ENCODE assay signal across 11 cellular contexts in the genomic region with DNA sequence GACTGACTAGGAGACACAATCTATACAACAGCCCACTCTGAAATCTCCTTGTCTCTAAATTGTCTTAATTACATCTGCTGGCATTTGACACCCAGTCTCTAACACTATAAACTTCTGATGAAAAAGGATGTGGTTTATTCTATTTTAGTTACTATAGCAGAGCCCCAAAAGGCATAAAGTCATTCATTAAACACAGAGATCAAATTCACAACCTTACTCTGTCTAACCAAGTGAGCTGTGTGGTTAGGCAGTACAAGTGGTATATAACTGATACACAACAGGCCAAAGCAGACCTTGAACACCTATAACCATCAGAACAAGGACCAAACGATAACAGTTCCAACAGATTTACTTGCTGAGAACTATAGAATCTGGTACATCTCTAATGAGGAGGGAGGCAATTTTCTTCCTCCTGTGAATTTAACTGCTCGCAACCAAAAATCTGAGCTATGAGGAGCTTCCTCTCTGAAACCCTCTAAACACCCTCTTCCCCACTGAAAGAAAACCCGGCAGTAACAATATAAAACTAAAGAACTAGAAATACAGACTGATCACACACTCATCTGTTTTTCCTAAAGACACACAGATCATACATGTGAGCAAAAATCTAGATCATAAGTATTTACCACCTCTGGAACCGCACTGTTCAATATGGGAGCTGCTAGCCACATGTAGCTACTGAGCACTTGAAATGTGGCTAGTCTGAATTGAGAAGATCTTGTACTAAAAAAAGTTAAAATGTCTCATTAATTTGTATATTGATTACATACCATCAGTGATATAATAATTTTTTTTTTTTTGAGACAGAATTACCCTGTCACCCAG. TPM values are rescaled to one million over a fixed set of nuclear protein-coding genes. Genes with fewer than 3 reads are reported as not detected.
A peak's percentile ranks its signal among the peaks of the same experiment; 100 is the strongest.
DNase-seq lines count a peak whose midpoint lies in the region; ATAC-seq and TF ChIP-seq lines count a peak whose summit lies in the region.
"Had no signal": no experiment of that assay in that cellular context is flagged by ENCODE, and none has a peak within 500 bp of the region (broad histone marks: within the 10 kb centered on the region; RNA-seq: fewer than 3 reads in every experiment).

No MANE protein-coding gene starts in this region.

- no peak for TF ChIP-seq CTCF in RWPE1 (conservative IDR thresholded peaks at IDR 0.05; ENCODE audit: low read depth)

- CTCF ChIA-PET in RWPE1 (lab: Yijun Ruan, JAX), result interaction anchor here (0.7 kb wide), 1 partner anchor 11 kb away, joined by 5 read pairs; no protein-coding TSS in a partner anchor

- no peak for DNase-seq in left colon
- no peak for DNase-seq in RWPE1 (ENCODE audit: low spot score)
- no peak for DNase-seq in HT-29 (ENCODE audit: low spot score)
- DNase-seq in NCI-H2227 treated with DMSO at 0.1 percent for 48 hours (lab: John Stamatoyannopoulos, UW), result no peak
- DNase-seq in DMS79 treated with DMSO at 0.1 percent for 48 hours (lab: John Stamatoyannopoulos, UW), result no peak
- DNase-seq: mammary epithelial cell, NCI-H1930, upper lobe of left lung had no signal

- intact Hi-C loops in left colon (cut with DNase I, micrococcal nuclease), result no loop called here

- ATAC-seq in GM18511 (IDR thresholded peaks at IDR 0.05; ENCODE audit: unreplicated experiment) (peak; percentile 77), GM21447 (IDR thresholded peaks at IDR 0.05; ENCODE audit: unreplicated experiment) (peak; percentile 83), HG03571 (IDR thresholded peaks at IDR 0.05; ENCODE audit: unreplicated experiment) (peak; percentile 84), left colon (peak; percentile 31)

- no peak overlapping the region for H3K27ac ChIP-seq in RWPE1
- H3K27ac ChIP-seq: upper lobe of left lung had no signal

- POLR2A ChIA-PET in RWPE1 (lab: Yijun Ruan, JAX; ENCODE audit: low non-redundant PET), result no interaction called here

RNA-seq across cellular contexts. Expression of gene SPPL3, which starts 17.8 kb away (rescaled TPM):
- 10 to 100 TPM; 55.6 to 62.1 TPM for total RNA-seq in left colon
- 7.9 and 8.6 TPM in 2 replicates for total RNA-seq in HT-29 (2014; rRNA removed; shearing (Covaris generic))

Comparison
In these comparisons a context has a peak if more than half of its experiments do, and no peak if none do; other contexts are left out.
1. ATAC-seq: peak in every context shown above with its lines; median percentile 84 in HG03571; 83 in GM21447; 77 in GM18511; 31 in left colon.